Comparison of ENCODE assay signal across 19 cellular contexts in the genomic region with DNA sequence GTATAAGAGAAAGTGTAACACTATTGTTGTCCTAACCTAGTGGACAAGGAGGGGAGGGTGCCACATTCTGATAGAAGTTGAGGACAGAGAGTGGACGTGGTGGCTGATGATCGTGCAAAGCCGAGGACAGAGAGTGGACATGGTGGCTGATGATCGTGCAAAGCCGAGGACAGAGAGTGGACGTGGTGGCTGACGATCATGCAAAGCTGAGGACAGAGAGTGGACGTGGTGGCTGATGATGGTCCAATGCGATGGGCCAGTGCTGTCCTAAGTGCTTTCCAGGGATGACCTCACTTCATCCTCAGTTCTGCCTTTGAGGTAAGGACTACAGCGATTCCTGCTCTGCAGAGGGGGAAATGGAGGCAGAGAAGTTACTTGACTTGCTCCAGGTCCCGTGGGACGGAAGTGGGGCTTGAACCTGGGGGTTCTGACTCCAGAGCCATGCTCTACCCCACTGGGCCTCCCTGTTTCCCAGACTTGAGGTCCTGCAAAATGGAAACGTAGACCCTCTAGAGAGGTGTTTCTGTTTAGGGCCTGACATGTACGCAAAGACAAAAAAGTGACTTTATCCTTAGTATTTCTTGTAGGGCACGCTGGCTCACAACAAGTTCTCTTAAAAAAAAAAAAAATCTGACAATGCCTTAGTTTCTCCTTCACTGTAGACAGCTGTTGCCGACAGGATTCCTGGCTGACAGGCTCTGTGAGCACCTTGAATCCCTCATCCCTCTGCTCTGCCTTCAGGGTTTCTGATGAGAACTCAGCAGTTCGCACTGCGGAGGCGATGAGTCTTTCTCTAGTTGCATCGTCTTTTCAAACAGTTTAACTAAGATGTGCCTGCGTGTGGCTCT. TPM values are rescaled to one million over a fixed set of nuclear protein-coding genes. Genes with fewer than 3 reads are reported as not detected.
A peak's percentile ranks its signal among the peaks of the same experiment; 100 is the strongest.
DNase-seq lines count a peak whose midpoint lies in the region; ATAC-seq, FAIRE-seq and TF ChIP-seq lines count a peak whose summit lies in the region.
"Had no signal": no experiment of that assay in that cellular context is flagged by ENCODE, and none has a peak within 500 bp of the region (broad histone marks: within the 10 kb centered on the region; RNA-seq: fewer than 3 reads in every experiment).

No MANE protein-coding gene starts in this region.

- TF ChIP-seq RAD21 in K562 (CRISPR knock-in tag; conservative IDR thresholded peaks at IDR 0.05 in 1 of 2, IDR thresholded peaks at IDR 0.05 in 1 of 2): no peak

- CTCF ChIA-PET in activated CD4-positive, alpha-beta T cell treated with anti-CD3 and anti-CD28 coated beads, Interleukin-2, amount 10 ng/mL, durations not matched to agents 7 days and 5 days (lab: Charles Lee): no interaction called here
- CTCF ChIA-PET in K562 (lab: Yijun Ruan, JAX; ENCODE audit: low intra/inter-chr PET ratio): no interaction called here

- peak; percentile 55 for DNase-seq in activated CD4-positive, alpha-beta T cell treated with anti-CD3 and anti-CD28 coated beads, Interleukin-2, amount 10 ng/mL, durations not matched to agents 24 days and 14 days
- DNase-seq in activated CD4-positive, alpha-beta T cell treated with anti-CD3 and anti-CD28 coated beads, Interleukin-2, amount 10 ng/mL, durations not matched to agents 7 days and 5 days: no peak
- DNase-seq in AG20443 (ENCODE audit: low spot score) (peak; percentile 4), K562 (ENCODE audit: extremely low read depth in 1 of 4, low spot score in 3 of 4) (no peak), lung (ENCODE audit: low spot score) (peak; percentile 15), NCI-H345 treated with DMSO at 0.1 percent for 48 hours (lab: John Stamatoyannopoulos, UW; ENCODE audit: unreplicated experiment) (no peak), substantia nigra (lab: John Stamatoyannopoulos, UW) (no peak)
- DNase-seq: 8988T; CD4-positive, alpha-beta memory T cell; DMS153; DMS79 treated with DMSO at 0.1 percent for 48 hours; EL; GDM1; HCEC 1CT; HFFc6 had no signal

- H3K4me2 ChIP-seq in K562 (ENCODE audit: insufficient read depth, low read length): peak overlapping the region; percentile 8; the same call in 1 of the 2 replicates
- H3K4me2 ChIP-seq: BLaER1 treated with 17β-estradiol and CSF1 and Interleukin-3, amounts not matched to agents 10 nM and 100 nM had no signal

- H2AFZ ChIP-seq in K562 (ENCODE audit: low read depth, low read length): peak overlapping the region; percentile 60

- no peak overlapping the region for H3K4me3 Mint-ChIP-seq in activated CD4-positive, alpha-beta T cell treated with anti-CD3 and anti-CD28 coated beads, Interleukin-2, amount 10 ng/mL, durations not matched to agents 24 days and 14 days
- H3K4me3 Mint-ChIP-seq in activated CD4-positive, alpha-beta T cell treated with anti-CD3 and anti-CD28 coated beads, Interleukin-2, amount 10 ng/mL, durations not matched to agents 7 days and 5 days: no peak overlapping the region
- H3K4me3 Mint-ChIP-seq: CD4-positive, alpha-beta memory T cell; HFFc6 had no signal

- H3K27me3 ChIP-seq in K562 (ENCODE audit: control insufficient read depth in 2 of 2, insufficient read depth in 2 of 2, low read length in 2 of 2) (peaks cover 0 to 1% of the 10 kb centered on the region in 2 experiments; a peak in 1 of 5 replicates), lung (ENCODE audit: control insufficient read depth, insufficient read depth) (no peaks in the 10 kb centered on the region)
- H3K27me3 ChIP-seq: BLaER1 treated with 17β-estradiol and CSF1 and Interleukin-3, amounts not matched to agents 10 nM and 100 nM had no signal

- H3K36me3 ChIP-seq in K562 (ENCODE audit: control insufficient read depth, insufficient read depth, low read length): peaks cover under 1% of the 10 kb centered on the region; the same call in 2 of the 3 replicates
- H3K36me3 ChIP-seq in lung (ENCODE audit: control insufficient read depth in 2 of 2, insufficient read depth in 2 of 2, low read length in 2 of 2): peaks cover 0 to 3% of the 10 kb centered on the region in 2 donors

- BruUV-seq in K562 (replicated peaks; lab: Mats Ljungman, UMichigan): no TSS peak

- H3K9me1 ChIP-seq in K562 (ENCODE audit: control insufficient read depth, insufficient read depth, low read length): no peaks in the 10 kb centered on the region

- ATAC-seq in K562 (peak; percentile 37), lung (ENCODE audit: insufficient read depth, low FRiP score) (no peak), HG02588 (IDR thresholded peaks at IDR 0.05; ENCODE audit: unreplicated experiment) (no peak)

- 42% methylated on average over 21 of the region's 21 CpGs for WGBS in K562 (ENCODE audit: insufficient coverage, low coverage, missing lambda C conversion rate)
- 93 to 95% methylated on average over 21 of the region's 21 CpGs for WGBS in lung, 2 donors

- TF ChIP-seq POLR2A in K562 (conservative IDR thresholded peaks at IDR 0.05): no peak

- in situ Hi-C loops in K562 (cut with MboI): no loop called here

- POLR2A ChIA-PET in activated CD4-positive, alpha-beta T cell treated with anti-CD3 and anti-CD28 coated beads, Interleukin-2, amount 10 ng/mL, durations not matched to agents 7 days and 5 days (lab: Charles Lee): no interaction called here
- POLR2A ChIA-PET in K562 (lab: Yijun Ruan, JAX): interaction anchor here (3.2 kb wide), 1 partner anchor 10 kb away, joined by 6 read pairs; no protein-coding TSS in a partner anchor

- H3K4me3 ChIP-seq in K562 (no peak overlapping the region), lung (no peak overlapping the region)
- H3K4me3 ChIP-seq: BLaER1 treated with 17β-estradiol and CSF1 and Interleukin-3, amounts not matched to agents 10 nM and 100 nM had no signal

- peak overlapping the region in 1 of 2 experiments; percentile 79; a peak in 2 of 4 replicates for H3K9ac ChIP-seq in K562 (ENCODE audit: insufficient read depth in 1 of 2, low read depth in 2 of 2, low read length in 2 of 2)
- H3K9ac ChIP-seq: BLaER1 treated with 17β-estradiol and CSF1 and Interleukin-3, amounts not matched to agents 10 nM and 100 nM had no signal

- H3K4me1 ChIP-seq in K562 (replicated peaks in 1 of 2; ENCODE audit: control insufficient read depth in 2 of 2, insufficient read depth in 2 of 2, low read length in 2 of 2): peaks cover 5 to 14% of the 10 kb centered on the region in 2 experiments; a peak in 4 of 5 replicates
- peaks cover 0 to 3% of the 10 kb centered on the region in 2 donors for H3K4me1 ChIP-seq in lung (ENCODE audit: control insufficient read depth in 2 of 2, insufficient read depth in 2 of 2, low read length in 2 of 2)

- intact Hi-C loops in activated CD4-positive, alpha-beta T cell treated with anti-CD3 and anti-CD28 coated beads, Interleukin-2, amount 10 ng/mL, durations not matched to agents 24 days and 14 days (cut with micrococcal nuclease): no loop called here
- intact Hi-C loops in K562 (cut with micrococcal nuclease): no loop called here

- TF ChIP-seq EP300 in K562 (IDR thresholded peaks at IDR 0.05; ENCODE audit: low read length): no peak

- H3K79me2 ChIP-seq in K562 (ENCODE audit: control insufficient read depth, insufficient read depth, low read length): no peaks in the 10 kb centered on the region

- no peaks in the 10 kb centered on the region for H3K9me3 ChIP-seq in K562 (replicated peaks; ENCODE audit: control insufficient read depth, insufficient read depth, low read depth, low read length)
- no peaks in the 10 kb centered on the region for H3K9me3 ChIP-seq in lung (ENCODE audit: control insufficient read depth in 2 of 2, insufficient read depth in 1 of 2, low read length in 1 of 2)
- H3K9me3 ChIP-seq: BLaER1 treated with 17β-estradiol and CSF1 and Interleukin-3, amounts not matched to agents 10 nM and 100 nM had no signal

- H3K27ac Mint-ChIP-seq in activated CD4-positive, alpha-beta T cell treated with anti-CD3 and anti-CD28 coated beads, Interleukin-2, amount 10 ng/mL, durations not matched to agents 24 days and 14 days: no peak overlapping the region
- H3K27ac Mint-ChIP-seq in activated CD4-positive, alpha-beta T cell treated with anti-CD3 and anti-CD28 coated beads, Interleukin-2, amount 10 ng/mL, durations not matched to agents 7 days and 5 days: no peak overlapping the region
- H3K27ac Mint-ChIP-seq: HFFc6 had no signal

- no peaks in the 10 kb centered on the region for H3K9me3 Mint-ChIP-seq in activated CD4-positive, alpha-beta T cell treated with anti-CD3 and anti-CD28 coated beads, Interleukin-2, amount 10 ng/mL, durations not matched to agents 24 days and 14 days
- H3K9me3 Mint-ChIP-seq in activated CD4-positive, alpha-beta T cell treated with anti-CD3 and anti-CD28 coated beads, Interleukin-2, amount 10 ng/mL, durations not matched to agents 7 days and 5 days: no peaks in the 10 kb centered on the region
- H3K9me3 Mint-ChIP-seq: HFFc6 had no signal

- TF ChIP-seq CTCF in K562 (IDR thresholded peaks at IDR 0.05 in 2 of 3, conservative IDR thresholded peaks at IDR 0.05 in 1 of 3; ENCODE audit: insufficient read depth in 2 of 3, low read depth in 1 of 3, low read length in 3 of 3) (no peak), lung (IDR thresholded peaks at IDR 0.05; ENCODE audit: control extremely low read depth, extremely low read depth) (no peak)

- H4K20me1 ChIP-seq in K562 (replicated peaks; ENCODE audit: control insufficient read depth, insufficient read depth, low read length): no peaks in the 10 kb centered on the region
- H4K20me1 ChIP-seq: BLaER1 treated with 17β-estradiol and CSF1 and Interleukin-3, amounts not matched to agents 10 nM and 100 nM had no signal

- no peak for FAIRE-seq in K562 (lab: Jason Lieb, UNC)
- FAIRE-seq: GM12892, HTR-8/SVneo had no signal

- no peaks in the 10 kb centered on the region for H3K4me1 Mint-ChIP-seq in activated CD4-positive, alpha-beta T cell treated with anti-CD3 and anti-CD28 coated beads, Interleukin-2, amount 10 ng/mL, durations not matched to agents 24 days and 14 days
- peaks cover 1% of the 10 kb centered on the region for H3K4me1 Mint-ChIP-seq in activated CD4-positive, alpha-beta T cell treated with anti-CD3 and anti-CD28 coated beads, Interleukin-2, amount 10 ng/mL, durations not matched to agents 7 days and 5 days

- peaks cover 6% of the 10 kb centered on the region for H3K36me3 Mint-ChIP-seq in activated CD4-positive, alpha-beta T cell treated with anti-CD3 and anti-CD28 coated beads, Interleukin-2, amount 10 ng/mL, durations not matched to agents 24 days and 14 days (ENCODE audit: low read depth)
- H3K36me3 Mint-ChIP-seq in activated CD4-positive, alpha-beta T cell treated with anti-CD3 and anti-CD28 coated beads, Interleukin-2, amount 10 ng/mL, durations not matched to agents 7 days and 5 days (ENCODE audit: low read depth): peaks cover 7% of the 10 kb centered on the region

- H3K27me3 Mint-ChIP-seq in activated CD4-positive, alpha-beta T cell treated with anti-CD3 and anti-CD28 coated beads, Interleukin-2, amount 10 ng/mL, durations not matched to agents 24 days and 14 days: no peaks in the 10 kb centered on the region
- H3K27me3 Mint-ChIP-seq in activated CD4-positive, alpha-beta T cell treated with anti-CD3 and anti-CD28 coated beads, Interleukin-2, amount 10 ng/mL, durations not matched to agents 7 days and 5 days: peaks cover under 1% of the 10 kb centered on the region
- H3K27me3 Mint-ChIP-seq: CD4-positive, alpha-beta memory T cell had no signal

- H3K27ac ChIP-seq in K562 (ENCODE audit: extremely low read depth, low read depth, low read length) (no peak overlapping the region), lung (ENCODE audit: low read depth in 1 of 2, low read length in 1 of 2) (no peak overlapping the region), substantia nigra (ENCODE audit: low read depth, low read length, poor library complexity, severe bottlenecking) (no peak overlapping the region)
- H3K27ac ChIP-seq: BLaER1 treated with 17β-estradiol and CSF1 and Interleukin-3, amounts not matched to agents 10 nM and 100 nM had no signal

RNA-seq across cellular contexts. Expression of a gene that starts 20.3 kb away (rescaled TPM):
- 94.6 and 96.3 TPM in 2 replicates for total RNA-seq in activated CD4-positive, alpha-beta T cell treated with anti-CD3 and anti-CD28 coated beads, Interleukin-2, amount 10 ng/mL, durations not matched to agents 24 days and 14 days
- 100 to 1,000 TPM; 139 to 173 TPM for total RNA-seq in activated CD4-positive, alpha-beta T cell treated with anti-CD3 and anti-CD28 coated beads, Interleukin-2, amount 10 ng/mL, durations not matched to agents 7 days and 5 days
- 177 and 316 TPM in 2 replicates for total RNA-seq in K562 (2011; cell fraction: chromatin; rRNA removed; ENCODE audit: low replicate concordance)
- 101 and 122 TPM in 2 replicates for total RNA-seq in K562 (2011; cell fraction: nucleolus; rRNA removed)
- total RNA-seq in K562 (2011; cell fraction: nucleoplasm; rRNA removed): 178 and 208 TPM in 2 replicates
- 47.2 and 50.6 TPM in 2 replicates for total RNA-seq in K562 (2014; rRNA removed)
- 75.9 and 83.0 TPM in 2 replicates for total RNA-seq in K562 (2014; rRNA removed; fragmentation: Illumina TruSeq; extraction: Trizol)
- total RNA-seq in K562 (2015; rRNA removed; fragmentation: Illumina TruSeq; extraction: Trizol): 65.1 and 70.1 TPM in 2 replicates
- 103 and 127 TPM in 2 replicates for total RNA-seq in K562 (2021)
- 75.0 and 124 TPM in 2 replicates for polyA plus RNA-seq in K562 (2011; rRNA removed)
- polyA plus RNA-seq in K562 (2011; cell fraction: cytosol; rRNA removed): 54.9 and 63.1 TPM in 2 replicates
- polyA plus RNA-seq in K562 (2011; cell fraction: nucleus; rRNA removed): 114 and 154 TPM in 2 replicates
- polyA plus RNA-seq in K562 (2012): 71.2 and 97.6 TPM in 2 replicates
- polyA plus RNA-seq in K562 (2014; fragmentation: Illumina TruSeq; extraction: Trizol): 78.8 and 86.1 TPM in 2 replicates
- polyA plus RNA-seq in K562 (2014; fragmentation: Nextera tagmentation; extraction: Ambion mirVana): 10 to 100 TPM; 21.5 to 97.7 TPM
- 94.6 and 97.2 TPM in 2 replicates for polyA plus RNA-seq in K562 (2014; rRNA removed)
- polyA minus RNA-seq in K562 (2011; rRNA and poly(A)+ RNA removed): 201 and 283 TPM in 2 replicates
- 50.1 and 65.9 TPM in 2 replicates for polyA minus RNA-seq in K562 (2011; cell fraction: cytosol; rRNA and poly(A)+ RNA removed)
- polyA minus RNA-seq in K562 (2011; cell fraction: nucleus; rRNA and poly(A)+ RNA removed): 111 and 112 TPM in 2 replicates
- 10 to 100 TPM in 1 of 2 donors, 1 to 10 TPM in 1; 9.3 to 13.5 TPM for total RNA-seq in lung
- polyA plus RNA-seq in lung: 1 to 10 TPM; 2.1 to 4.4 TPM

Comparison
In these comparisons a context has a peak if more than half of its experiments do, and no peak if none do; other contexts are left out.
1. DNase-seq: peak in activated CD4-positive, alpha-beta T cell treated with anti-CD3 and anti-CD28 coated beads, Interleukin-2, amount 10 ng/mL, durations not matched to agents 24 days and 14 days (single experiment), AG20443 (single experiment) and lung (single experiment); none in activated CD4-positive, alpha-beta T cell treated with anti-CD3 and anti-CD28 coated beads, Interleukin-2, amount 10 ng/mL, durations not matched to agents 7 days and 5 days (single experiment), K562 (0 of 4), NCI-H345 treated with DMSO at 0.1 percent for 48 hours (single experiment) and substantia nigra (0 of 49).